In the genomic region with DNA sequence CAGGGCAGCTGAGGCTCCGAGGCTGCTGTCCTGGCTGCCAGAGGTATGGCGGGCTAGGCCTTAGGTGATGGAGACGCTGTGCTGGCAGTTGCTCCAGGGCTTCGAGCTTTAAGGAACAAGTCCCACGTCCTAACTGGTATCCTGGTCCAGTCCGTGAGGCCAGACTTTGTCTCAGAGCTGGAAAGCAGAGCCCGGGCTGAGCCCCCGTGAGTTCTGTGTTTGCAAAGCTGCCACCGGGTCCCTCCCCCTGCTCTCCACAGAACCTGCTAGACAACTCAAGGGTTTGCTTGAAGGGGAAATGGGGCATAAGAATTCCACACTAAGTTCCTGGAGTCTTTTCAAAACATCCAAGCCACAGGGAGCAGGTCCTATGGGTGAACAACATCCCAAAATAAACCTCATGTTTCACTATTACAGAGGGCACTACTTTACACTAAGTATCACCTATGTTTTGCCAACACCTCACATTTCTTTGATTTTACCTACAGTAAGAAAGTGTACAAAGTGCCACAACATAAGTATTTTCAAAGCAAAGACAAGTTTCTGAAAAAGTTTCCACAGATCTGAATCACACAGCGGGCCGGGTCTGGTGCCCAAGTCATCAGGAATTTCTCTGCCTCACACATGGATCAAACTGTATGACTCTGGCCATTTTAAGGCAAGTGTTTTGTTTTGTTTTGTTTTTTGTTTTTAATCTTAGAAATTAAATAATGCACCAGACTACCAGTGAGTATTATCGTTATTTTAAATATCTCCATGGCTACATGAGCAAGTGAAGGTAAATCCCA, we compare ENCODE assay signal across 19 cellular contexts.
DNase-seq lines count a peak whose midpoint lies in the region; ATAC-seq and TF ChIP-seq lines count a peak whose summit lies in the region.
"Had no signal": no experiment of that assay in that cellular context is flagged by ENCODE, and none has a peak within 500 bp of the region (broad histone marks: within the 10 kb centered on the region; RNA-seq: fewer than 3 reads in every experiment).

No MANE protein-coding gene starts in this region.

- H2AFZ ChIP-seq in GM23248 (no peak overlapping the region), PC-3 (ENCODE audit: low read length) (no peak overlapping the region)

- H3K9me3 ChIP-seq in GM23248 (ENCODE audit: low read depth): no peaks in the 10 kb centered on the region
- H3K9me3 ChIP-seq in thyroid gland: no peaks in the 10 kb centered on the region
- no peaks in the 10 kb centered on the region for H3K9me3 ChIP-seq in PC-3 (ENCODE audit: low read length)

- H3K9ac ChIP-seq in GM23248 (no peak overlapping the region), PC-3 (ENCODE audit: low read length) (no peak overlapping the region)

- H3K79me2 ChIP-seq in GM23248 (ENCODE audit: insufficient read depth) (peaks cover 97% of the 10 kb centered on the region), PC-3 (ENCODE audit: low read length) (no peaks in the 10 kb centered on the region)

- POLR2A ChIA-PET in PC-3 (lab: Charles Lee; ENCODE audit: unreplicated experiment): no interaction called here

- H3K27ac ChIP-seq in GM23248: no peak overlapping the region
- H3K27ac ChIP-seq in thyroid gland: peak overlapping the region; percentile 79 to 91 (median 87)
- no peak overlapping the region for H3K27ac ChIP-seq in PC-3 (ENCODE audit: low read length)

- ATAC-seq in Right ventricle myocardium inferior (no peak), PC-3 (no peak)

- 80 to 84% methylated on average over 12 of the region's 12 CpGs for WGBS in GM23248 (ENCODE audit: low coverage in 1 of 2, low lambda C conversion rate in 2 of 2, missing lambda C conversion rate in 2 of 2), 2 experiments
- 39 to 44% methylated on average over 9 to 12 of the region's 12 CpGs for WGBS in thyroid gland, 2 donors

- intact Hi-C loops in thyroid gland (cut with DNase I) (no loop called here), Right ventricle myocardium inferior (cut with DNase I) (no loop called here), PC-3 (cut with micrococcal nuclease) (no loop called here)

- H3K27me3 ChIP-seq in GM23248 (replicated peaks; ENCODE audit: insufficient read depth) (no peaks in the 10 kb centered on the region), thyroid gland (no peaks in the 10 kb centered on the region), PC-3 (ENCODE audit: low read length) (peaks cover 45% of the 10 kb centered on the region)

- CTCF ChIA-PET in PC-3 (lab: Charles Lee): no interaction called here

- BruUV-seq in PC-3 (replicated peaks; lab: Mats Ljungman, UMichigan): no TSS peak

- H3F3A ChIP-seq in GM23248 (ENCODE audit: insufficient read depth) (peaks cover 3% of the 10 kb centered on the region), PC-3 (ENCODE audit: low read length, unreplicated experiment) (no peaks in the 10 kb centered on the region)

- H4K20me1 ChIP-seq in GM23248 (ENCODE audit: insufficient read depth) (peaks cover 7% of the 10 kb centered on the region; the same call in 1 of the 2 replicates), PC-3 (ENCODE audit: low read length) (no peaks in the 10 kb centered on the region)

- no peaks in the 10 kb centered on the region for H3K9me2 ChIP-seq in GM23248 (ENCODE audit: insufficient read depth)
- no peaks in the 10 kb centered on the region for H3K9me2 ChIP-seq in PC-3 (replicated peaks; ENCODE audit: low read length)

- DNase-seq in GM23248 (peak; percentile 45), NCI-H510A treated with DMSO at 0.1 percent for 48 hours (lab: John Stamatoyannopoulos, UW) (peak; percentile 92), left kidney (ENCODE audit: low read depth, low spot score) (peak; percentile 74), thyroid gland (peak; percentile 90), Right ventricle myocardium inferior (ENCODE audit: missing footprints) (no peak), HCEC 1CT (no peak), PC-3 (no peak)
- DNase-seq: activated CD4-positive, alpha-beta T cell treated with anti-CD3 and anti-CD28 coated beads, Interleukin-2, amount 50 U/mL, for 1 hour; anterior cingulate cortex; CD4-positive, CD25-positive, alpha-beta regulatory T cell; Karpas-422; kidney glomerular epithelial cell; mesendoderm; NCI-H82; occipital lobe; retina; stimulated activated CD4-positive, alpha-beta T cell treated with anti-CD3 and anti-CD28 coated beads, Interleukin-2, amount 100 ng/mL, for 24 hours; substantia nigra had no signal

- in situ Hi-C loops in GM23248 (cut with MboI): no loop called here

- no peak overlapping the region for H3K4me3 ChIP-seq in GM23248
- no peak overlapping the region for H3K4me3 ChIP-seq in thyroid gland (replicated peaks in 1 of 3)
- H3K4me3 ChIP-seq in PC-3 (ENCODE audit: low read length): no peak overlapping the region
- H3K4me3 ChIP-seq: smooth muscle cell had no signal

- peak in 1 of 2 donors; percentile 64 for TF ChIP-seq POLR2A in thyroid gland (IDR thresholded peaks at IDR 0.05)

- no peaks in the 10 kb centered on the region for H3K36me3 ChIP-seq in GM23248 (ENCODE audit: low read depth)
- no peaks in the 10 kb centered on the region for H3K36me3 ChIP-seq in thyroid gland
- H3K36me3 ChIP-seq in PC-3 (ENCODE audit: low read depth, low read length): no peaks in the 10 kb centered on the region

- H3K4me1 ChIP-seq in GM23248 (ENCODE audit: insufficient read depth) (peaks cover 11% of the 10 kb centered on the region), thyroid gland (peaks cover 39 to 41% of the 10 kb centered on the region in 2 donors), PC-3 (ENCODE audit: insufficient read depth, low read length) (no peaks in the 10 kb centered on the region)

- TF ChIP-seq CTCF in thyroid gland (IDR thresholded peaks at IDR 0.05) (no peak), PC-3 (conservative IDR thresholded peaks at IDR 0.05; ENCODE audit: low read depth, low read length) (no peak)

- H3K4me2 ChIP-seq in GM23248 (ENCODE audit: unreplicated experiment): no peak overlapping the region
- no peak overlapping the region for H3K4me2 ChIP-seq in PC-3 (ENCODE audit: low read length)
- H3K4me2 ChIP-seq: smooth muscle cell had no signal

Comparison
In these comparisons a context has a peak if more than half of its experiments do, and no peak if none do; other contexts are left out.
1. DNase-seq: peak in GM23248 (single experiment), NCI-H510A treated with DMSO at 0.1 percent for 48 hours (single experiment), left kidney (single experiment) and thyroid gland (2 of 2); none in Right ventricle myocardium inferior (single experiment), HCEC 1CT (single experiment) and PC-3 (single experiment).
2. H3K27ac ChIP-seq: peak in thyroid gland (3 of 3); none in GM23248 (single experiment) and PC-3 (single experiment).